2 cellular contexts compared by ENCODE assay signal in the genomic region with DNA sequence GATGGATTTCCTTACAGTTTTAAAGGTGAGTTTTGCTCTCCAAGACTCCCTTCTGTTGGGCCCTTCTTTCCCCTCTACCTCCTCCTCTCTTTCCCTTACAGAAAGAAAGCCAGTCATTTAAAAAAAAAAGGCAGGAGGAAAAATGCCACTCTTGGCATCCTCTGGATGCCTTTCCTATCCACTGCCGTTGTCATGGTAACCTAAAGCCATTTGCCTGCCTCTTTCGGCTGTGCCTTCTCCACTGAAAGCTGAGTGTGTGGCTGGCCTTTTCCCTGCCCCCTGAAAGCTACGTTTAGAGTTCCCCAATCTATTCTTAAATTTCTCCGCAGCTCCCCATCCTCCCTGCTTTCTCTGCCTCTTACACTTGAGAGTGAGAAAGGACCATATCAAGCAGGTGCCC.
A peak's percentile ranks its signal among the peaks of the same experiment; 100 is the strongest.
TF ChIP-seq lines count a peak whose summit lies in the region.

No MANE protein-coding gene starts in this region.

TF ChIP-seq in HEK293, 187 proteins besides CTCF, POLR2A, EP300 and RAD21:
- TF ChIP-seq ZNF585B (tag by site-specific recombination; IDR thresholded peaks at IDR 0.05), result no peak
- TF ChIP-seq ZFP69B (tag by site-specific recombination; IDR thresholded peaks at IDR 0.05), result no peak
- no peak for TF ChIP-seq ZNF341 (tag by site-specific recombination; IDR thresholded peaks at IDR 0.05; ENCODE audit: low read depth)
- TF ChIP-seq ZNF174 (tag by site-specific recombination; IDR thresholded peaks at IDR 0.05), result no peak
- TF ChIP-seq KLF9 (tag by site-specific recombination; IDR thresholded peaks at IDR 0.05; ENCODE audit: low read depth), result no peak
- no peak for TF ChIP-seq ZBTB48 (tag by site-specific recombination; IDR thresholded peaks at IDR 0.05)
- no peak for TF ChIP-seq ZSCAN23 (tag by site-specific recombination; IDR thresholded peaks at IDR 0.05)
- peak; percentile 19; the same call in 1 of the 2 replicates for TF ChIP-seq FEZF1 (tag by site-specific recombination; IDR thresholded peaks at IDR 0.05)

TF ChIP-seq in HepG2, 621 proteins besides CTCF, POLR2A, EP300 and RAD21:
- TF ChIP-seq ZNF841 (CRISPR knock-in tag; IDR thresholded peaks at IDR 0.05; ENCODE audit: borderline replicate concordance) (no peak), GZF1 (CRISPR knock-in tag; IDR thresholded peaks at IDR 0.05) (no peak), ZNF619 (CRISPR knock-in tag; IDR thresholded peaks at IDR 0.05) (no peak), FOXK2 (IDR thresholded peaks at IDR 0.05) (no peak), TBX2 (CRISPR knock-in tag; IDR thresholded peaks at IDR 0.05; ENCODE audit: borderline replicate concordance) (no peak), RARG (CRISPR knock-in tag; IDR thresholded peaks at IDR 0.05; ENCODE audit: low read depth) (no peak)
- TF ChIP-seq, protein P1, sequence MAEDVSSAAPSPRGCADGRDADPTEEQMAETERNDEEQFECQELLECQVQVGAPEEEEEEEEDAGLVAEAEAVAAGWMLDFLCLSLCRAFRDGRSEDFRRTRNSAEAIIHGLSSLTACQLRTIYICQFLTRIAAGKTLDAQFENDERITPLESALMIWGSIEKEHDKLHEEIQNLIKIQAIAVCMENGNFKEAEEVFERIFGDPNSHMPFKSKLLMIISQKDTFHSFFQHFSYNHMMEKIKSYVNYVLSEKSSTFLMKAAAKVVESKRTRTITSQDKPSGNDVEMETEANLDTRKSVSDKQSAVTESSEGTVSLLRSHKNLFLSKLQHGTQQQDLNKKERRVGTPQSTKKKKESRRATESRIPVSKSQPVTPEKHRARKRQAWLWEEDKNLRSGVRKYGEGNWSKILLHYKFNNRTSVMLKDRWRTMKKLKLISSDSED (CRISPR knock-in tag; IDR thresholded peaks at IDR 0.05), result no peak
- TF ChIP-seq, protein P2, sequence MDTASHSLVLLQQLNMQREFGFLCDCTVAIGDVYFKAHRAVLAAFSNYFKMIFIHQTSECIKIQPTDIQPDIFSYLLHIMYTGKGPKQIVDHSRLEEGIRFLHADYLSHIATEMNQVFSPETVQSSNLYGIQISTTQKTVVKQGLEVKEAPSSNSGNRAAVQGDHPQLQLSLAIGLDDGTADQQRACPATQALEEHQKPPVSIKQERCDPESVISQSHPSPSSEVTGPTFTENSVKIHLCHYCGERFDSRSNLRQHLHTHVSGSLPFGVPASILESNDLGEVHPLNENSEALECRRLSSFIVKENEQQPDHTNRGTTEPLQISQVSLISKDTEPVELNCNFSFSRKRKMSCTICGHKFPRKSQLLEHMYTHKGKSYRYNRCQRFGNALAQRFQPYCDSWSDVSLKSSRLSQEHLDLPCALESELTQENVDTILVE (CRISPR knock-in tag; IDR thresholded peaks at IDR 0.05), result no peak
